ENCODE assay signal across 8 cellular contexts in genomic region chr4:141636771-141637460, GRCh38. TPM values are rescaled to one million over a fixed set of nuclear protein-coding genes. Genes with fewer than 3 reads are reported as not detected.
DNase-seq lines count a peak whose midpoint lies in the region; TF ChIP-seq lines count a peak whose summit lies in the region.

No MANE protein-coding gene starts in this region.

- peaks cover 7% of the 10 kb centered on the region for H3K4me1 Mint-ChIP-seq in activated T-helper 2 cell treated with anti-CD3 and anti-CD28 coated beads, Interferon-gamma antibody, Interleukin-2, Interleukin-4, amounts not matched to agents 10 μg/mL and 5 μg/mL and 100 μg/mL, durations not matched to agents 14 hours and 24 hours and 36 hours (ENCODE audit: low read depth)
- H3K4me1 Mint-ChIP-seq in glutamatergic neuron (ENCODE audit: low read depth, unreplicated experiment) = no peaks in the 10 kb centered on the region

- no peak for TF ChIP-seq POLR2A in ovary (IDR thresholded peaks at IDR 0.05)

- no peaks in the 10 kb centered on the region for H3K79me2 ChIP-seq in KMS-11 (ENCODE audit: insufficient read depth, low read depth)

- peak overlapping the region; percentile 14 for H3K27ac Mint-ChIP-seq in activated T-helper 2 cell treated with anti-CD3 and anti-CD28 coated beads, Interferon-gamma antibody, Interleukin-2, Interleukin-4, amounts not matched to agents 10 μg/mL and 5 μg/mL and 100 μg/mL, durations not matched to agents 14 hours and 24 hours and 36 hours
- H3K27ac Mint-ChIP-seq in glutamatergic neuron (ENCODE audit: unreplicated experiment) = no peak overlapping the region

- DNase-seq in activated T-cell treated with anti-CD3 and anti-CD28 coated beads for 48 hours (ENCODE audit: low read depth) (peak; percentile 16), activated T-cell treated with anti-CD3 and anti-CD28 coated beads for 4 hours (no peak), HAP-1 (ENCODE audit: low spot score in 2 of 2) (peak in 1 of 2 experiments; percentile 42), glutamatergic neuron (peak; percentile 62), ovary (peak in 4 of 5 donors; percentile 17 to 49 (median 20)), mesenteric fat pad (ENCODE audit: low spot score) (no peak)
- no peak for DNase-seq in activated T-helper 2 cell treated with anti-CD3 and anti-CD28 coated beads, Interferon-gamma antibody, Interleukin-2, Interleukin-4, amounts not matched to agents 10 μg/mL and 5 μg/mL and 100 μg/mL, durations not matched to agents 14 hours and 24 hours and 36 hours (ENCODE audit: low spot score)

- WGBS in ovary, 3 donors = 2% methylated on average over 41 of the region's 41 CpGs

- no peaks in the 10 kb centered on the region for H3K9me3 ChIP-seq in HAP-1
- no peaks in the 10 kb centered on the region for H3K9me3 ChIP-seq in ovary

- peak overlapping the region; percentile 77 for H3K9ac ChIP-seq in KMS-11

- TF ChIP-seq CTCF in KMS-11 (conservative IDR thresholded peaks at IDR 0.05; ENCODE audit: low read depth, low read length) = no peak
- no peak for TF ChIP-seq CTCF in glutamatergic neuron (IDR thresholded peaks at IDR 0.05; ENCODE audit: partially characterized antibody, unreplicated experiment)
- TF ChIP-seq CTCF in ovary (IDR thresholded peaks at IDR 0.05) = no peak

- peaks cover 33% of the 10 kb centered on the region for H3K27me3 ChIP-seq in HAP-1 (ENCODE audit: low read depth)
- H3K27me3 ChIP-seq in KMS-11 (ENCODE audit: insufficient read depth, low read depth) = no peaks in the 10 kb centered on the region
- H3K27me3 ChIP-seq in ovary = no peaks in the 10 kb centered on the region

- TF ChIP-seq EP300 in ovary (IDR thresholded peaks at IDR 0.05) = no peak

- intact Hi-C loops in activated T-helper 2 cell treated with anti-CD3 and anti-CD28 coated beads, Interferon-gamma antibody, Interleukin-2, Interleukin-4, amounts not matched to agents 10 μg/mL and 5 μg/mL and 100 μg/mL, durations not matched to agents 14 hours and 24 hours and 36 hours (cut with micrococcal nuclease) = loop anchor here (5.0 kb wide), 1 partner anchor 1210 kb away; the partner anchor contains the start of gene INPP4B
- intact Hi-C loops in ovary (cut with DNase I) = no loop called here

- H3K4me2 ChIP-seq in KMS-11 = peak overlapping the region; percentile 86

- H3K4me3 ChIP-seq in HAP-1 = peak overlapping the region; percentile 32
- no peak overlapping the region for H3K4me3 ChIP-seq in KMS-11 (IDR thresholded peaks at IDR 0.05; ENCODE audit: insufficient read depth, low read depth, low read length)
- H3K4me3 ChIP-seq in ovary = peak overlapping the region; percentile 89

- H3K27me3 Mint-ChIP-seq in activated T-helper 2 cell treated with anti-CD3 and anti-CD28 coated beads, Interferon-gamma antibody, Interleukin-2, Interleukin-4, amounts not matched to agents 10 μg/mL and 5 μg/mL and 100 μg/mL, durations not matched to agents 14 hours and 24 hours and 36 hours (ENCODE audit: low read depth) = peaks cover 38% of the 10 kb centered on the region
- H3K27me3 Mint-ChIP-seq in glutamatergic neuron (ENCODE audit: unreplicated experiment) = peaks cover 7% of the 10 kb centered on the region

- H3K9me3 Mint-ChIP-seq in activated T-helper 2 cell treated with anti-CD3 and anti-CD28 coated beads, Interferon-gamma antibody, Interleukin-2, Interleukin-4, amounts not matched to agents 10 μg/mL and 5 μg/mL and 100 μg/mL, durations not matched to agents 14 hours and 24 hours and 36 hours = no peaks in the 10 kb centered on the region
- H3K9me3 Mint-ChIP-seq in glutamatergic neuron (ENCODE audit: unreplicated experiment) = no peaks in the 10 kb centered on the region

- no peaks in the 10 kb centered on the region for H3K4me1 ChIP-seq in HAP-1
- peaks cover 18% of the 10 kb centered on the region for H3K4me1 ChIP-seq in KMS-11 (ENCODE audit: low read depth, poor library complexity, severe bottlenecking)
- no peaks in the 10 kb centered on the region for H3K4me1 ChIP-seq in ovary (ENCODE audit: insufficient read depth)

- no peaks in the 10 kb centered on the region for H3K36me3 Mint-ChIP-seq in activated T-helper 2 cell treated with anti-CD3 and anti-CD28 coated beads, Interferon-gamma antibody, Interleukin-2, Interleukin-4, amounts not matched to agents 10 μg/mL and 5 μg/mL and 100 μg/mL, durations not matched to agents 14 hours and 24 hours and 36 hours (ENCODE audit: low read depth)
- no peaks in the 10 kb centered on the region for H3K36me3 Mint-ChIP-seq in glutamatergic neuron (ENCODE audit: unreplicated experiment)

- no peaks in the 10 kb centered on the region for H4K20me1 ChIP-seq in KMS-11 (ENCODE audit: insufficient read depth)

- peak overlapping the region; percentile 100 for H2AFZ ChIP-seq in KMS-11 (ENCODE audit: low read depth)

- H3K27ac ChIP-seq in KMS-11 = peak overlapping the region; percentile 51
- H3K27ac ChIP-seq in ovary = peak overlapping the region in 1 of 2 donors; percentile 58

- in situ Hi-C loops in HAP-1 (cut with MboI; ENCODE audit: low sequenced_read_pairs) = no loop called here

- peak overlapping the region; percentile 89 for H3K4me3 Mint-ChIP-seq in activated T-helper 2 cell treated with anti-CD3 and anti-CD28 coated beads, Interferon-gamma antibody, Interleukin-2, Interleukin-4, amounts not matched to agents 10 μg/mL and 5 μg/mL and 100 μg/mL, durations not matched to agents 14 hours and 24 hours and 36 hours (ENCODE audit: low read depth)
- peak overlapping the region; percentile 92 for H3K4me3 Mint-ChIP-seq in glutamatergic neuron (ENCODE audit: unreplicated experiment)

- H3K36me3 ChIP-seq in HAP-1 (replicated peaks) (no peaks in the 10 kb centered on the region), KMS-11 (ENCODE audit: insufficient read depth) (no peaks in the 10 kb centered on the region), ovary (no peaks in the 10 kb centered on the region)

RNA-seq across cellular contexts. Expression of gene IL15, which starts 0.5 kb away (rescaled TPM):
- 0.16 and 0.59 TPM in 2 replicates for total RNA-seq in activated T-helper 2 cell treated with anti-CD3 and anti-CD28 coated beads, Interferon-gamma antibody, Interleukin-2, Interleukin-4, amounts not matched to agents 10 μg/mL and 5 μg/mL and 100 μg/mL, durations not matched to agents 14 hours and 24 hours and 36 hours
- total RNA-seq in glutamatergic neuron (ENCODE audit: unreplicated experiment) (not detected), ovary (10 to 100 TPM in 1 of 7 donors, 1 to 10 TPM in 3, under 1 TPM in 3; 0.73 to 12.9 (median 1.1) TPM), mesenteric fat pad (5.1 TPM)
- 1 to 10 TPM in 1 of 2 donors, under 1 TPM in 1; 0.92 to 2.6 TPM for polyA plus RNA-seq in ovary

Comparison
In these comparisons a context has a peak if more than half of its experiments do, and no peak if none do; other contexts are left out.
1. DNase-seq: peak in activated T-cell treated with anti-CD3 and anti-CD28 coated beads for 48 hours (single experiment), glutamatergic neuron (single experiment) and ovary (4 of 5); none in activated T-cell treated with anti-CD3 and anti-CD28 coated beads for 4 hours (single experiment), activated T-helper 2 cell treated with anti-CD3 and anti-CD28 coated beads, Interferon-gamma antibody, Interleukin-2, Interleukin-4, amounts not matched to agents 10 μg/mL and 5 μg/mL and 100 μg/mL, durations not matched to agents 14 hours and 24 hours and 36 hours (single experiment) and mesenteric fat pad (single experiment).